2 cellular contexts compared by ENCODE assay signal in genomic region chr11:6315811-6316425, GRCh38.
TF ChIP-seq lines count a peak whose summit lies in the region.

No MANE protein-coding gene starts in this region.

TF ChIP-seq in IMR-90, 13 proteins besides CTCF, POLR2A, EP300 and RAD21 (continued from another document):
- TF ChIP-seq RCOR1 (IDR thresholded peaks at IDR 0.05; ENCODE audit: insufficient replicate concordance, low read length): no peak
- TF ChIP-seq, protein P1, sequence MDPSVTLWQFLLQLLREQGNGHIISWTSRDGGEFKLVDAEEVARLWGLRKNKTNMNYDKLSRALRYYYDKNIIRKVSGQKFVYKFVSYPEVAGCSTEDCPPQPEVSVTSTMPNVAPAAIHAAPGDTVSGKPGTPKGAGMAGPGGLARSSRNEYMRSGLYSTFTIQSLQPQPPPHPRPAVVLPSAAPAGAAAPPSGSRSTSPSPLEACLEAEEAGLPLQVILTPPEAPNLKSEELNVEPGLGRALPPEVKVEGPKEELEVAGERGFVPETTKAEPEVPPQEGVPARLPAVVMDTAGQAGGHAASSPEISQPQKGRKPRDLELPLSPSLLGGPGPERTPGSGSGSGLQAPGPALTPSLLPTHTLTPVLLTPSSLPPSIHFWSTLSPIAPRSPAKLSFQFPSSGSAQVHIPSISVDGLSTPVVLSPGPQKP (IDR thresholded peaks at IDR 0.05; ENCODE audit: borderline replicate concordance, low read depth, low read length): no peak
- TF ChIP-seq SMC3 (IDR thresholded peaks at IDR 0.05; ENCODE audit: low read depth, low read length): peak; percentile 73

TF ChIP-seq in liver, 16 proteins besides CTCF, POLR2A, EP300 and RAD21 (continued from another document):
- TF ChIP-seq, protein P2, sequence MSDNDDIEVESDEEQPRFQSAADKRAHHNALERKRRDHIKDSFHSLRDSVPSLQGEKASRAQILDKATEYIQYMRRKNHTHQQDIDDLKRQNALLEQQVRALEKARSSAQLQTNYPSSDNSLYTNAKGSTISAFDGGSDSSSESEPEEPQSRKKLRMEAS (IDR thresholded peaks at IDR 0.05): no peak
- TF ChIP-seq, protein P3, sequence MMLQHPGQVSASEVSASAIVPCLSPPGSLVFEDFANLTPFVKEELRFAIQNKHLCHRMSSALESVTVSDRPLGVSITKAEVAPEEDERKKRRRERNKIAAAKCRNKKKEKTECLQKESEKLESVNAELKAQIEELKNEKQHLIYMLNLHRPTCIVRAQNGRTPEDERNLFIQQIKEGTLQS (IDR thresholded peaks at IDR 0.05): no peak
- TF ChIP-seq EGR1 (IDR thresholded peaks at IDR 0.05; ENCODE audit: low read depth in 2 of 2): no peak
- TF ChIP-seq, protein P4, sequence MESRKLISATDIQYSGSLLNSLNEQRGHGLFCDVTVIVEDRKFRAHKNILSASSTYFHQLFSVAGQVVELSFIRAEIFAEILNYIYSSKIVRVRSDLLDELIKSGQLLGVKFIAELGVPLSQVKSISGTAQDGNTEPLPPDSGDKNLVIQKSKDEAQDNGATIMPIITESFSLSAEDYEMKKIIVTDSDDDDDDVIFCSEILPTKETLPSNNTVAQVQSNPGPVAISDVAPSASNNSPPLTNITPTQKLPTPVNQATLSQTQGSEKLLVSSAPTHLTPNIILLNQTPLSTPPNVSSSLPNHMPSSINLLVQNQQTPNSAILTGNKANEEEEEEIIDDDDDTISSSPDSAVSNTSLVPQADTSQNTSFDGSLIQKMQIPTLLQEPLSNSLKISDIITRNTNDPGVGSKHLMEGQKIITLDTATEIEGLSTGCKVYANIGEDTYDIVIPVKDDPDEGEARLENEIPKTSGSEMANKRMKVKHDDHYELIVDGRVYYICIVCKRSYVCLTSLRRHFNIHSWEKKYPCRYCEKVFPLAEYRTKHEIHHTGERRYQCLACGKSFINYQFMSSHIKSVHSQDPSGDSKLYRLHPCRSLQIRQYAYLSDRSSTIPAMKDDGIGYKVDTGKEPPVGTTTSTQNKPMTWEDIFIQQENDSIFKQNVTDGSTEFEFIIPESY (IDR thresholded peaks at IDR 0.05): no peak
